Comparison of ENCODE assay signal across 18 cellular contexts in the genomic region with DNA sequence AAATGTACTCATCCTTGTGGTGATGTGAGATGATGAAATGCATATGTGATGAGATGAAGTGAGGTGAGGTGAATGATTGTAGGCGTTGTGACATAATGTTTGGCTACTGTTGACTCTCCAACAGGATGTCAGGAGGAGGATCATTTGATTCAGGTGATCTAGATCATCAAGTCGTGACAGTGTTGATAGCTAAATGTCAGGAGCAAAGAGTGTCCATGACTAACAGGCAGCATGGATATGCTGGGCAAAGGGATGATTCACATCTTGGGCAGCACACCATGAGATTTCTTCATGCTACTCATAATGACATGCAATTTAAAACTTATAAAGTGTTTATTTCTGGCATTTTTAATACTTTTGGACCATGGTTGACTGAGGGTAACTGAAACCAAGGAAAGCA. TPM values are rescaled to one million over a fixed set of nuclear protein-coding genes. Genes with fewer than 3 reads are reported as not detected.
A peak's percentile ranks its signal among the peaks of the same experiment; 100 is the strongest.
DNase-seq lines count a peak whose midpoint lies in the region; ATAC-seq and TF ChIP-seq lines count a peak whose summit lies in the region.
"Had no signal": no experiment of that assay in that cellular context is flagged by ENCODE, and none has a peak within 500 bp of the region (broad histone marks: within the 10 kb centered on the region; RNA-seq: fewer than 3 reads in every experiment).

No MANE protein-coding gene starts in this region.

- no peaks in the 10 kb centered on the region; the same call in 1 of the 2 replicates for H3K36me3 ChIP-seq in GM23338 (ENCODE audit: insufficient read depth)
- H3K36me3 ChIP-seq: ascending aorta had no signal

- no peaks in the 10 kb centered on the region for H4K20me1 ChIP-seq in GM23338 (replicated peaks; ENCODE audit: insufficient read depth)

- H3K4me1 Mint-ChIP-seq in GM23338 = no peaks in the 10 kb centered on the region
- H3K4me1 Mint-ChIP-seq: H9, neural crest cell had no signal

- H3K27me3 ChIP-seq in GM23338 (ENCODE audit: insufficient read depth) = no peaks in the 10 kb centered on the region
- H3K27me3 ChIP-seq: ascending aorta, stomach had no signal

- no peak overlapping the region for H3K4me3 ChIP-seq in AG09309 (ENCODE audit: control insufficient read depth, low read depth, low read length)
- H3K4me3 ChIP-seq in GM23338 = no peak overlapping the region
- H3K4me3 ChIP-seq: ascending aorta, left ventricle myocardium inferior, stomach had no signal

- H3K4me3 Mint-ChIP-seq in GM23338 = no peak overlapping the region
- H3K4me3 Mint-ChIP-seq: activated T-cell treated with anti-CD3 and anti-CD28 coated beads, Interleukin-2, amount 50 U/mL, for 4 hours; CD4-positive, alpha-beta T cell; H9; neural crest cell had no signal

- H3K9me2 ChIP-seq in GM23338 (ENCODE audit: insufficient read depth) = no peaks in the 10 kb centered on the region

- TF ChIP-seq CTCF in AG09309 (IDR thresholded peaks at IDR 0.05; ENCODE audit: control insufficient read depth, insufficient read depth, low read depth, low read length, missing control alignments) = no peak
- TF ChIP-seq CTCF in GM23338 (conservative IDR thresholded peaks at IDR 0.05; ENCODE audit: low read depth in 2 of 2) = no peak

- H3K27ac ChIP-seq in GM23338 (ENCODE audit: low read depth) = no peak overlapping the region
- H3K27ac ChIP-seq: ascending aorta, left ventricle myocardium inferior, stomach had no signal

- peaks cover 11% of the 10 kb centered on the region; the same call in 2 of the 3 replicates for H3K36me3 Mint-ChIP-seq in GM23338 (ENCODE audit: low read depth)

- H3K9me3 Mint-ChIP-seq in GM23338 = 0 out of 3 replicates have a peak, but pooled peaks cover 2% of the 10 kb centered on the region
- H3K9me3 Mint-ChIP-seq: activated T-cell treated with anti-CD3 and anti-CD28 coated beads, Interleukin-2, amount 50 U/mL, for 4 hours; CD4-positive, alpha-beta T cell; H9; neural crest cell had no signal

- peaks cover 2% of the 10 kb centered on the region for H3K27me3 Mint-ChIP-seq in GM23338 (ENCODE audit: insufficient read depth, low read depth, poor library complexity)
- H3K27me3 Mint-ChIP-seq: CD4-positive, alpha-beta T cell had no signal

- no peaks in the 10 kb centered on the region for H3K79me2 ChIP-seq in GM23338 (replicated peaks; ENCODE audit: insufficient read depth)

- no peak overlapping the region for H2AFZ ChIP-seq in GM23338

- ATAC-seq in GM23338 (no peak), left ventricle myocardium superior (no peak)
- ATAC-seq: activated CD4-positive, CD25-positive, alpha-beta regulatory T cell treated with anti-CD3 and anti-CD28 coated beads, Interleukin-2, amount 50 U/mL, for 24 hours; activated T-cell treated with anti-CD3 and anti-CD28 coated beads, Interleukin-2, amount 50 U/mL, for 4 hours had no signal

- no peak overlapping the region for H3K4me2 ChIP-seq in GM23338

- DNase-seq in AG09309 (ENCODE audit: low read depth) (peak; percentile 64), H4 (ENCODE audit: low spot score) (peak; percentile 12), amniotic stem cell (lab: John Stamatoyannopoulos, UW) (peak; percentile 26), hepatic stellate cell (ENCODE audit: low spot score) (peak; percentile 14), GM23338 (ENCODE audit: low spot score) (no peak), islet precursor cell (no peak), left ventricle myocardium superior (no peak)
- no peak for DNase-seq in activated CD8-positive, alpha-beta memory T cell treated with anti-CD3 and anti-CD28 coated beads, Interleukin-2, amount 50 U/mL, for 48 hours
- DNase-seq: activated T-cell treated with anti-CD3 and anti-CD28 coated beads, Interleukin-2, amount 50 U/mL, for 4 hours; CD4-positive, alpha-beta T cell; GDM1; H9; left ventricle myocardium inferior; NCI-H2227 treated with DMSO at 0.1 percent for 48 hours; stomach had no signal

- H3F3A ChIP-seq in GM23338 (replicated peaks; ENCODE audit: low read depth) = no peaks in the 10 kb centered on the region

- intact Hi-C loops in left ventricle myocardium superior (cut with micrococcal nuclease) = no loop called here

- H3K4me1 ChIP-seq in GM23338 (ENCODE audit: insufficient read depth) = no peaks in the 10 kb centered on the region
- H3K4me1 ChIP-seq: ascending aorta had no signal

- H3K27ac Mint-ChIP-seq in GM23338 = no peak overlapping the region

TF ChIP-seq in GM23338, 12 proteins besides CTCF, POLR2A, EP300 and RAD21 (continues in another document):
- TF ChIP-seq, protein P1, sequence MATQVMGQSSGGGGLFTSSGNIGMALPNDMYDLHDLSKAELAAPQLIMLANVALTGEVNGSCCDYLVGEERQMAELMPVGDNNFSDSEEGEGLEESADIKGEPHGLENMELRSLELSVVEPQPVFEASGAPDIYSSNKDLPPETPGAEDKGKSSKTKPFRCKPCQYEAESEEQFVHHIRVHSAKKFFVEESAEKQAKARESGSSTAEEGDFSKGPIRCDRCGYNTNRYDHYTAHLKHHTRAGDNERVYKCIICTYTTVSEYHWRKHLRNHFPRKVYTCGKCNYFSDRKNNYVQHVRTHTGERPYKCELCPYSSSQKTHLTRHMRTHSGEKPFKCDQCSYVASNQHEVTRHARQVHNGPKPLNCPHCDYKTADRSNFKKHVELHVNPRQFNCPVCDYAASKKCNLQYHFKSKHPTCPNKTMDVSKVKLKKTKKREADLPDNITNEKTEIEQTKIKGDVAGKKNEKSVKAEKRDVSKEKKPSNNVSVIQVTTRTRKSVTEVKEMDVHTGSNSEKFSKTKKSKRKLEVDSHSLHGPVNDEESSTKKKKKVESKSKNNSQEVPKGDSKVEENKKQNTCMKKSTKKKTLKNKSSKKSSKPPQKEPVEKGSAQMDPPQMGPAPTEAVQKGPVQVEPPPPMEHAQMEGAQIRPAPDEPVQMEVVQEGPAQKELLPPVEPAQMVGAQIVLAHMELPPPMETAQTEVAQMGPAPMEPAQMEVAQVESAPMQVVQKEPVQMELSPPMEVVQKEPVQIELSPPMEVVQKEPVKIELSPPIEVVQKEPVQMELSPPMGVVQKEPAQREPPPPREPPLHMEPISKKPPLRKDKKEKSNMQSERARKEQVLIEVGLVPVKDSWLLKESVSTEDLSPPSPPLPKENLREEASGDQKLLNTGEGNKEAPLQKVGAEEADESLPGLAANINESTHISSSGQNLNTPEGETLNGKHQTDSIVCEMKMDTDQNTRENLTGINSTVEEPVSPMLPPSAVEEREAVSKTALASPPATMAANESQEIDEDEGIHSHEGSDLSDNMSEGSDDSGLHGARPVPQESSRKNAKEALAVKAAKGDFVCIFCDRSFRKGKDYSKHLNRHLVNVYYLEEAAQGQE (IDR thresholded peaks at IDR 0.05; ENCODE audit: unreplicated experiment) = no peak
- no peak for TF ChIP-seq CREB1 (CRISPR knock-in tag; IDR thresholded peaks at IDR 0.05; ENCODE audit: low read depth)
- TF ChIP-seq NANOG (IDR thresholded peaks at IDR 0.05; ENCODE audit: borderline replicate concordance) = no peak
- no peak for TF ChIP-seq JUNB (IDR thresholded peaks at IDR 0.05; ENCODE audit: unreplicated experiment)
- TF ChIP-seq, protein P2, sequence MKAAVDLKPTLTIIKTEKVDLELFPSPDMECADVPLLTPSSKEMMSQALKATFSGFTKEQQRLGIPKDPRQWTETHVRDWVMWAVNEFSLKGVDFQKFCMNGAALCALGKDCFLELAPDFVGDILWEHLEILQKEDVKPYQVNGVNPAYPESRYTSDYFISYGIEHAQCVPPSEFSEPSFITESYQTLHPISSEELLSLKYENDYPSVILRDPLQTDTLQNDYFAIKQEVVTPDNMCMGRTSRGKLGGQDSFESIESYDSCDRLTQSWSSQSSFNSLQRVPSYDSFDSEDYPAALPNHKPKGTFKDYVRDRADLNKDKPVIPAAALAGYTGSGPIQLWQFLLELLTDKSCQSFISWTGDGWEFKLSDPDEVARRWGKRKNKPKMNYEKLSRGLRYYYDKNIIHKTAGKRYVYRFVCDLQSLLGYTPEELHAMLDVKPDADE (IDR thresholded peaks at IDR 0.05) = no peak
- TF ChIP-seq EZH2 (IDR thresholded peaks at IDR 0.05; ENCODE audit: low read depth, unreplicated experiment) = no peak

RNA-seq across cellular contexts. Expression of a gene that starts 40.2 kb away (rescaled TPM):
- total RNA-seq in H4 (2014; rRNA removed; shearing (Covaris generic)) = 24.2 and 31.4 TPM in 2 replicates
- 57.6 and 62.0 TPM in 2 replicates for total RNA-seq in GM23338 (2014; rRNA removed; shearing (Covaris generic))
- 160 and 226 TPM in 2 replicates for polyA plus RNA-seq in GM23338 (2016; fragmentation: Nextera tagmentation; extraction: Ambion mirVana)
- total RNA-seq in left ventricle myocardium superior = 56.1 TPM

Comparison
In these comparisons a context has a peak if more than half of its experiments do, and no peak if none do; other contexts are left out.
1. DNase-seq: peak in AG09309 (single experiment), H4 (single experiment), amniotic stem cell (single experiment) and hepatic stellate cell (single experiment); none in GM23338 (single experiment), activated CD8-positive, alpha-beta memory T cell treated with anti-CD3 and anti-CD28 coated beads, Interleukin-2, amount 50 U/mL, for 48 hours (single experiment), islet precursor cell (single experiment) and left ventricle myocardium superior (single experiment).